In the genomic region with DNA sequence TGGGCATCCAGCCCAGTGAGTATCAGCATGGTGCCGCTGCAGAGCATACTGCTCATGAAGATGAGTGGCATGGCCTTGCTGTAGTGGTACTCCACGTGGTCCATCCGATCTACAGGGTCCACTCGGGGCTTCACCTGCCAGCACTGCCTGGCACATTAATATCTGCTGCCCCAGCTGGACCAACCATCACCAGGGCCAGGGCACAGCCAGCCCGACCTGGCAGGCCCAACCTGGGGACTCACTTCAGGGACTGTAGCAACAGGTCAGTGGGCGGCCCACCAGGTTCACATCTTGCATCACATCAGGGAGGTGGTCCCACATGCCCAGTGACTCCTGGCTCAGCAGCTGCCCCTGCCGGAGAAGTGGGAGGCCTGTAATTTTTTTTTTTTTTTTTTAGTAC, we compare ENCODE assay signal across 29 cellular contexts.
"Had no signal": no experiment of that assay in that cellular context is flagged by ENCODE, and none has a peak within 500 bp of the region (broad histone marks: within the 10 kb centered on the region; RNA-seq: fewer than 3 reads in every experiment).

No MANE protein-coding gene starts in this region.

- H3K9me3 ChIP-seq: gastrocnemius medialis had no signal

- H3K9me3 Mint-ChIP-seq: central memory CD8-positive, alpha-beta T cell had no signal

- H3K27ac ChIP-seq: ascending aorta, breast epithelium, cardiac muscle cell, coronary artery, dorsolateral prefrontal cortex, esophagus muscularis mucosa, foreskin keratinocyte, gastrocnemius medialis had no signal

- H3K4me1 Mint-ChIP-seq: activated naive CD4-positive, alpha-beta T cell treated with anti-CD3 and anti-CD28 coated beads, Interleukin-2, amount 10 ng/mL, durations not matched to agents 7 days and 5 days; endodermal cell had no signal

- H3K4me1 ChIP-seq: ascending aorta, breast epithelium had no signal

- ATAC-seq: activated CD4-positive, alpha-beta T cell treated with anti-CD3 and anti-CD28 coated beads for 36 hours; activated CD8-positive, alpha-beta memory T cell treated with anti-CD3 and anti-CD28 coated beads, Interleukin-2, amount 10 ng/mL, durations not matched to agents 7 days and 5 days; activated CD8-positive, alpha-beta T cell treated with anti-CD3 and anti-CD28 coated beads, Interleukin-2, amount 10 ng/mL, durations not matched to agents 7 days and 5 days; activated naive CD4-positive, alpha-beta T cell treated with anti-CD3 and anti-CD28 coated beads, Interleukin-2, amount 50 U/mL, for 72 hours; activated T-cell treated with anti-CD3 and anti-CD28 coated beads, Interleukin-2, amount 50 U/mL, for 72 hours; foreskin keratinocyte; gastrocnemius medialis had no signal

- H3K4me3 Mint-ChIP-seq: activated CD4-positive, alpha-beta memory T cell treated with anti-CD3 and anti-CD28 coated beads for 36 hours; activated CD4-positive, alpha-beta T cell treated with anti-CD3 and anti-CD28 coated beads for 36 hours; activated CD4-positive, alpha-beta T cell treated with anti-CD3 and anti-CD28 coated beads, Interleukin-2, amount 10 ng/mL, durations not matched to agents 24 days and 14 days; activated CD8-positive, alpha-beta memory T cell treated with anti-CD3 and anti-CD28 coated beads, Interleukin-2, amount 10 ng/mL, durations not matched to agents 7 days and 5 days; activated CD8-positive, alpha-beta T cell treated with anti-CD3 and anti-CD28 coated beads, Interleukin-2, amount 10 ng/mL, durations not matched to agents 7 days and 5 days; activated naive CD4-positive, alpha-beta T cell treated with anti-CD3 and anti-CD28 coated beads, Interleukin-2, amount 10 ng/mL, durations not matched to agents 7 days and 5 days; activated naive CD8-positive, alpha-beta T cell treated with anti-CD3 and anti-CD28 coated beads, Interleukin-2, amount 10 ng/mL, durations not matched to agents 7 days and 5 days; activated T-cell treated with anti-CD3 and anti-CD28 coated beads, Interleukin-2, amount 50 U/mL, for 72 hours; central memory CD8-positive, alpha-beta T cell; dendritic cell treated with granulocyte-macrophage colony-stimulating factor and Interleukin-4, amounts not matched to agents 40 ng/mL and 50 ng/mL, for 4 days; endodermal cell had no signal

- H3K27me3 ChIP-seq: ascending aorta, breast epithelium, cardiac muscle cell, dorsolateral prefrontal cortex, esophagus muscularis mucosa, foreskin keratinocyte, gastrocnemius medialis had no signal

- H3K36me3 Mint-ChIP-seq: activated naive CD4-positive, alpha-beta T cell treated with anti-CD3 and anti-CD28 coated beads, Interleukin-2, amount 10 ng/mL, durations not matched to agents 7 days and 5 days had no signal

- DNase-seq: activated CD4-positive, alpha-beta memory T cell treated with anti-CD3 and anti-CD28 coated beads for 36 hours; activated CD4-positive, alpha-beta T cell treated with anti-CD3 and anti-CD28 coated beads for 36 hours; activated CD4-positive, alpha-beta T cell treated with anti-CD3 and anti-CD28 coated beads, Interleukin-2, amount 10 ng/mL, durations not matched to agents 24 days and 14 days; activated CD4-positive, CD25-positive, alpha-beta regulatory T cell; activated CD4-positive, CD25-positive, alpha-beta regulatory T cell treated with anti-CD3 and anti-CD28 coated beads, Interleukin-2, amount 50 U/mL, for 72 hours; activated CD8-positive, alpha-beta memory T cell treated with anti-CD3 and anti-CD28 coated beads, Interleukin-2, amount 10 ng/mL, durations not matched to agents 7 days and 5 days; activated CD8-positive, alpha-beta memory T cell treated with anti-CD3 and anti-CD28 coated beads, Interleukin-2, amount 50 U/mL, for 4 hours; activated CD8-positive, alpha-beta T cell treated with anti-CD3 and anti-CD28 coated beads, Interleukin-2, amount 10 ng/mL, durations not matched to agents 7 days and 5 days; activated gamma-delta T cell; activated naive CD4-positive, alpha-beta T cell; activated naive CD4-positive, alpha-beta T cell treated with anti-CD3 and anti-CD28 coated beads, Interleukin-2, amount 10 ng/mL, durations not matched to agents 7 days and 5 days; activated naive CD8-positive, alpha-beta T cell treated with anti-CD3 and anti-CD28 coated beads, Interleukin-2, amount 10 ng/mL, durations not matched to agents 7 days and 5 days; activated T-cell treated with anti-CD3 and anti-CD28 coated beads, Interleukin-2, amount 50 U/mL, for 1 hour; activated T-cell treated with anti-CD3 and anti-CD28 coated beads, Interleukin-2, amount 50 U/mL, for 72 hours; dorsolateral prefrontal cortex; effector memory CD4-positive, alpha-beta T cell; endodermal cell; foreskin keratinocyte; gastrocnemius medialis; T-helper 2 cell had no signal

- H3K27ac Mint-ChIP-seq: activated CD4-positive, alpha-beta memory T cell treated with anti-CD3 and anti-CD28 coated beads for 36 hours; activated CD4-positive, alpha-beta T cell treated with anti-CD3 and anti-CD28 coated beads for 36 hours; activated CD4-positive, alpha-beta T cell treated with anti-CD3 and anti-CD28 coated beads, Interleukin-2, amount 10 ng/mL, durations not matched to agents 24 days and 14 days; activated CD8-positive, alpha-beta memory T cell treated with anti-CD3 and anti-CD28 coated beads, Interleukin-2, amount 10 ng/mL, durations not matched to agents 7 days and 5 days; activated CD8-positive, alpha-beta T cell treated with anti-CD3 and anti-CD28 coated beads, Interleukin-2, amount 10 ng/mL, durations not matched to agents 7 days and 5 days; activated naive CD4-positive, alpha-beta T cell treated with anti-CD3 and anti-CD28 coated beads, Interleukin-2, amount 10 ng/mL, durations not matched to agents 7 days and 5 days; activated naive CD4-positive, alpha-beta T cell treated with anti-CD3 and anti-CD28 coated beads, Interleukin-2, amount 50 U/mL, for 72 hours; activated naive CD8-positive, alpha-beta T cell treated with anti-CD3 and anti-CD28 coated beads, Interleukin-2, amount 10 ng/mL, durations not matched to agents 7 days and 5 days; activated T-cell treated with anti-CD3 and anti-CD28 coated beads, Interleukin-2, amount 50 U/mL, for 72 hours; dendritic cell treated with granulocyte-macrophage colony-stimulating factor and Interleukin-4, amounts not matched to agents 40 ng/mL and 50 ng/mL, for 4 days; endodermal cell had no signal

- H3K36me3 ChIP-seq: ascending aorta, breast epithelium, cardiac muscle cell, gastrocnemius medialis had no signal

- H3K27me3 Mint-ChIP-seq: activated CD4-positive, alpha-beta memory T cell treated with anti-CD3 and anti-CD28 coated beads for 36 hours; activated CD4-positive, alpha-beta T cell treated with anti-CD3 and anti-CD28 coated beads for 36 hours; activated CD4-positive, alpha-beta T cell treated with anti-CD3 and anti-CD28 coated beads, Interleukin-2, amount 10 ng/mL, durations not matched to agents 24 days and 14 days; activated CD8-positive, alpha-beta memory T cell treated with anti-CD3 and anti-CD28 coated beads, Interleukin-2, amount 10 ng/mL, durations not matched to agents 7 days and 5 days; activated naive CD4-positive, alpha-beta T cell treated with anti-CD3 and anti-CD28 coated beads, Interleukin-2, amount 10 ng/mL, durations not matched to agents 7 days and 5 days; activated naive CD8-positive, alpha-beta T cell treated with anti-CD3 and anti-CD28 coated beads, Interleukin-2, amount 10 ng/mL, durations not matched to agents 7 days and 5 days; brain; central memory CD8-positive, alpha-beta T cell; dendritic cell treated with granulocyte-macrophage colony-stimulating factor and Interleukin-4, amounts not matched to agents 40 ng/mL and 50 ng/mL, for 4 days had no signal

- H3K4me3 ChIP-seq: ascending aorta, breast epithelium, cardiac muscle cell, coronary artery, dorsolateral prefrontal cortex, esophagus muscularis mucosa, gastrocnemius medialis had no signal
